ENCODE assay signal across 8 cellular contexts in the genomic region with DNA sequence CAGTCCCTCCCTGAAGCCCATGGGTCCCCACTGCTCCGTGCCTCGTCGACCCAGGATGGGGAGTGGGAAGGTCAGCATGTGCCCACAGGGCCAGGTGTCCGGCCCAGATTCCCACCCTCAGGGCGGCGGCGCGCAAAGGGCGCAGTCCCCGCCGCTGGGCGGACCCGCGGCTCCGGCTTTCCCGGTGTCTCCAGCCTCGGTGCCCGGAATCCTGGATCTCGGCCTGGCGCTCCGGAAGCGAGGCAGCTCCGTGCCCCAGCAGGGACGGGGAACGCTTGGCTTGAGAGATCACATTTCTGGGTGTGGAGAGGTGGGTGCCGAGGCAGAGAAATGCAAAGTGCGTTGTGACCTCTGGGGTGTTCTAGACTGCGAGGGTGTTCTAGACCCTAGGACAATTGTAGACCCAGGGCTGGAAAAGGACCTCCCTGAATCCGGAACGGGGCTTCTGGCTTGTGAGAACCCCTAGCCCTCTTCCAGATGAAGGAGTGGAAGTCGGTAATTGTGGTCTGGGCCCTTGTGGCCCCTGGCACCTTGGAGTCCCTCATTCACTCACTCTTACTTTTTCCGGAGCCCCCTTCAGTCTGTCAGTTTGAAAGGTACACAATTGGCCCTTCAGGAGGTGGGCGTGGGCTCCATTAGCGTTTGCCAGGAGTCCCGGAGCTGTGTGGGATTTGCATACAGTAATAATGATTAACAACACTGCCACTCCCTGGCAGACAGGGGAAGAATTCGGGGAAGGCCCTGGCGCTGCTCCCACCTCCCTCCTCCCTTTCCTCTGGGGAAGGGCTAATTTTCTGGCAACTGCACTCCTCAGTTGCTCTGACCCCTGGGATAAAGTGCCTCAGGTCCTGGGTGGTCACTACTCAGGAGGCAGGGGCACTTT. TPM values are rescaled to one million over a fixed set of nuclear protein-coding genes. Genes with fewer than 3 reads are reported as not detected.
DNase-seq lines count a peak whose midpoint lies in the region; ATAC-seq and TF ChIP-seq lines count a peak whose summit lies in the region.

No MANE protein-coding gene starts in this region.

- H3K4me1 ChIP-seq in breast epithelium: no peaks in the 10 kb centered on the region
- H3K4me1 ChIP-seq in gastrocnemius medialis: peaks cover 27 to 40% of the 10 kb centered on the region in 2 donors

- POLR2A ChIA-PET in AG04449 (lab: Yijun Ruan, JAX): no interaction called here

- H3K27ac ChIP-seq in breast epithelium (peak overlapping the region; percentile 45 to 74), gastrocnemius medialis (peak overlapping the region; percentile 64 to 84 (median 78))

- TF ChIP-seq CTCF in AG04449 (IDR thresholded peaks at IDR 0.05; ENCODE audit: insufficient read depth, low read length, missing control alignments) (peak; percentile 3), breast epithelium (IDR thresholded peaks at IDR 0.05) (peak in 1 of 3 donors; percentile 41), gastrocnemius medialis (IDR thresholded peaks at IDR 0.05 in 4 of 5, conservative IDR thresholded peaks at IDR 0.05 in 1 of 5) (peak; percentile 12 to 49 (median 25))

- intact Hi-C loops in breast epithelium (cut with DNase I; ENCODE audit: low total_unique reads) (no loop called here), gastrocnemius medialis (cut with DNase I; ENCODE audit: low total_unique reads) (loop anchor here (1.0 to 5.0 kb wide), 3 partner anchors 71 to 190 kb away; no protein-coding TSS in a partner anchor)

- H3K36me3 ChIP-seq in breast epithelium (no peaks in the 10 kb centered on the region), gastrocnemius medialis (no peaks in the 10 kb centered on the region)

- in situ Hi-C loops in gastrocnemius medialis (cut with MboI; ENCODE audit: low sequenced_read_pairs in 4 of 4): loop anchor here in 2 of 4 donors (25.0 kb wide), 1 partner anchor 204 kb away; no protein-coding TSS in a partner anchor

- ATAC-seq in gastrocnemius medialis: peak; percentile 65 to 67
- no peak for ATAC-seq in HG02852 (IDR thresholded peaks at IDR 0.05; ENCODE audit: unreplicated experiment)

- TF ChIP-seq POLR2A in breast epithelium (IDR thresholded peaks at IDR 0.05) (no peak), gastrocnemius medialis (IDR thresholded peaks at IDR 0.05) (no peak)

- H3K4me3 ChIP-seq in AG04449 (ENCODE audit: low read depth, low read length): no peak overlapping the region
- peak overlapping the region; percentile 59 to 89 (median 67) for H3K4me3 ChIP-seq in breast epithelium
- peak overlapping the region; percentile 66 to 74 (median 70) for H3K4me3 ChIP-seq in gastrocnemius medialis

- DNase-seq in AG04449 (ENCODE audit: low read depth, low spot score) (no peak), H4 (ENCODE audit: low spot score) (peak; percentile 62), NCI-H446 (lab: John Stamatoyannopoulos, UW) (peak; percentile 87 to 92), breast epithelium (ENCODE audit: low spot score in 2 of 2) (peak; percentile 51 to 75), iPS-NIHi7 (ENCODE audit: extremely low spot score) (peak; percentile 81), gastrocnemius medialis (peak; percentile 66 to 70), activated gamma-delta T cell (lab: John Stamatoyannopoulos, UW) (no peak)

- H3K27me3 ChIP-seq in breast epithelium (no peaks in the 10 kb centered on the region), gastrocnemius medialis (no peaks in the 10 kb centered on the region)

- H3K9me3 ChIP-seq in breast epithelium (no peaks in the 10 kb centered on the region), gastrocnemius medialis (no peaks in the 10 kb centered on the region)

- CTCF ChIA-PET in AG04449 (lab: Yijun Ruan, JAX): interaction anchor here (0.9 kb wide), 1 partner anchor 8 kb away, joined by 3 read pairs; no protein-coding TSS in a partner anchor

RNA-seq across cellular contexts. Expression of gene KCND3, which starts 1.7 kb away (rescaled TPM):
- 0.08 and 0.14 TPM in 2 replicates for total RNA-seq in H4 (2014; rRNA removed; shearing (Covaris generic))
- total RNA-seq in breast epithelium: 10 to 100 TPM in 1 of 3 donors, 1 to 10 TPM in 2; 5.9 to 10.2 (median 6.7) TPM
- total RNA-seq in gastrocnemius medialis: 1 to 10 TPM; 1.2 to 2.6 (median 1.5) TPM

Comparison
In these comparisons a context has a peak if more than half of its experiments do, and no peak if none do; other contexts are left out.
1. DNase-seq: peak in H4 (single experiment), NCI-H446 (2 of 2), breast epithelium (2 of 2), iPS-NIHi7 (single experiment) and gastrocnemius medialis (2 of 2); none in AG04449 (single experiment) and activated gamma-delta T cell (single experiment).